In the genomic region with DNA sequence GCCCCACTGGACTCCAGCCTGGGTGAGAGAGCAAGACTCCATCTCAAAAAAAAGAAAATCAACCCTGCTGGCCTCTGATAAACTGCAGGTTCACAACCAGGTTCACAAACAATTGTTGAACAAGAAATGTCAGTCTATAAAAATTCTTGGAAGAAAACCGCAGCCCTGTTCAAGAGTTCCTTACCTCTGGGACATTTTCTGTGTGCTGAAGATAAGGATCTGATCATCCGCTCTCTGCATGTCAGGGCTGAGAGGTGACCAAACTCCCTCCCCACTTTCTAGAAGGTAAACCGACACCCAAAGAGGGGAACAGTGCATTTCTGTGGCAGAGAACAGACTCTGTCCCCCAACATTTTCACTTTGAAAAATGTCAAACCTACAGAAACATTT, we compare ENCODE assay signal across 20 cellular contexts. TPM values are rescaled to one million over a fixed set of nuclear protein-coding genes. Genes with fewer than 3 reads are reported as not detected.
DNase-seq lines count a peak whose midpoint lies in the region; TF ChIP-seq lines count a peak whose summit lies in the region.
"Had no signal": no experiment of that assay in that cellular context is flagged by ENCODE, and none has a peak within 500 bp of the region (broad histone marks: within the 10 kb centered on the region; RNA-seq: fewer than 3 reads in every experiment).

No MANE protein-coding gene starts in this region.

- H3K9ac ChIP-seq in parathyroid adenoma = no peak overlapping the region

- intact Hi-C loops in transverse colon (cut with DNase I; ENCODE audit: low total_unique reads) = no loop called here
- intact Hi-C loops in posterior cingulate gyrus (cut with DNase I) = no loop called here

- H3K79me2 ChIP-seq in parathyroid adenoma = no peaks in the 10 kb centered on the region

- TF ChIP-seq EP300 in transverse colon (IDR thresholded peaks at IDR 0.05; ENCODE audit: low read depth) = no peak

- peak; percentile 92 for DNase-seq in LNCaP clone FGC (ENCODE audit: low read depth)
- DNase-seq in caudate nucleus (lab: John Stamatoyannopoulos, UW) = no peak
- no peak for DNase-seq in transverse colon
- DNase-seq in NCI-H446 treated with DMSO at 0.1 percent for 48 hours (lab: John Stamatoyannopoulos, UW) = no peak
- no peak for DNase-seq in activated CD4-positive, CD25-positive, alpha-beta regulatory T cell (lab: John Stamatoyannopoulos, UW)
- DNase-seq in posterior cingulate gyrus = no peak
- DNase-seq: activated naive CD8-positive, alpha-beta T cell treated with anti-CD3 and anti-CD28 coated beads, Interleukin-2, amount 50 U/mL, for 24 hours; DMS 273 treated with DMSO at 0.1 percent for 48 hours; effector CD4-positive, alpha-beta T cell; naive B cell; NCI-H2029 treated with DMSO at 0.1 percent for 48 hours; NCI-H524 treated with DMSO at 0.1 percent for 48 hours; pancreas; T-helper 9 cell had no signal

- no peaks in the 10 kb centered on the region for H3K9me3 ChIP-seq in parathyroid adenoma (ENCODE audit: control insufficient read depth, low read length)
- H3K9me3 ChIP-seq in transverse colon = no peaks in the 10 kb centered on the region
- H3K9me3 ChIP-seq: HAP-1, pancreas had no signal

- H3K4me2 ChIP-seq in parathyroid adenoma (ENCODE audit: low read length) = peak overlapping the region; percentile 52

- no peak overlapping the region for H2AFZ ChIP-seq in parathyroid adenoma

- 76 to 78% methylated on average over 3 of the region's 3 CpGs for WGBS in transverse colon (ENCODE audit: low coverage in 1 of 2), 2 donors

- H3K4me1 ChIP-seq in parathyroid adenoma (no peaks in the 10 kb centered on the region), transverse colon (peaks cover 0 to 30% (median 16%) of the 10 kb centered on the region in 4 donors)
- H3K4me1 ChIP-seq: HAP-1 had no signal

- H3K36me3 ChIP-seq in parathyroid adenoma (ENCODE audit: control insufficient read depth, insufficient read depth, low read length) (no peaks in the 10 kb centered on the region), transverse colon (no peaks in the 10 kb centered on the region)
- H3K36me3 ChIP-seq: HAP-1, pancreas had no signal

- H3K4me3 ChIP-seq in LNCaP clone FGC (ENCODE audit: low read depth, low read length) (0 out of 2 replicates have a peak overlapping the region, but pooled peaks have one; percentile 3), parathyroid adenoma (ENCODE audit: low read depth, low read length) (no peak overlapping the region), transverse colon (no peak overlapping the region)
- H3K4me3 ChIP-seq: HAP-1, pancreas, SK-N-MC had no signal

- TF ChIP-seq POLR2A in transverse colon (IDR thresholded peaks at IDR 0.05) = no peak

- in situ Hi-C loops in transverse colon (cut with MboI; ENCODE audit: low pct_ligation_motif_present in 1 of 4, low pct_unique_long_range_greater_than_20kb in 1 of 4, low sequenced_read_pairs in 3 of 4) = no loop called here

- H3K27me3 ChIP-seq in parathyroid adenoma (ENCODE audit: control insufficient read depth, insufficient read depth, low read length) (no peaks in the 10 kb centered on the region), transverse colon (peaks cover 6% of the 10 kb centered on the region)
- H3K27me3 ChIP-seq: pancreas had no signal

- no peak for TF ChIP-seq CTCF in LNCaP clone FGC (IDR thresholded peaks at IDR 0.05; ENCODE audit: control insufficient read depth, extremely low read depth, insufficient read depth)
- no peak for TF ChIP-seq CTCF in parathyroid adenoma (IDR thresholded peaks at IDR 0.05)
- no peak for TF ChIP-seq CTCF in transverse colon (IDR thresholded peaks at IDR 0.05)

- H3K27ac ChIP-seq in caudate nucleus (ENCODE audit: low read depth, low read length) = peak overlapping the region; percentile 31
- H3K27ac ChIP-seq in parathyroid adenoma = no peak overlapping the region
- H3K27ac ChIP-seq in transverse colon = peak overlapping the region; percentile 36 to 69 (median 58)
- H3K27ac ChIP-seq: SK-N-MC had no signal

RNA-seq across cellular contexts. Expression of a gene that starts 4.2 kb away (rescaled TPM):
- under 1 TPM in 1 of 4 donors, not detected in 3; 0.79 TPM for total RNA-seq in transverse colon
- total RNA-seq: activated T-helper 2 cell treated with anti-CD3 and anti-CD28 coated beads, Interferon-gamma antibody, Interleukin-2, Interleukin-4, amounts not matched to agents 10 μg/mL and 5 μg/mL and 100 μg/mL, durations not matched to agents 14 hours and 24 hours and 36 hours; esophagus mucosa; glomerular endothelial cell; pancreas had no signal

RNA-seq across cellular contexts. Expression of a gene that starts 29.2 kb away (rescaled TPM):
- 100 to 1,000 TPM in 2 of 4 donors, 10 to 100 TPM in 2; 46.0 to 424 (median 210) TPM for total RNA-seq in transverse colon

RNA-seq across cellular contexts. Expression of a gene that starts 39.9 kb away (rescaled TPM):
- total RNA-seq in transverse colon = 10 to 100 TPM; 18.0 to 51.2 (median 25.1) TPM
